ENCODE assay signal across 10 cellular contexts in genomic region chr9:14307989-14308750, GRCh38. TPM values are rescaled to one million over a fixed set of nuclear protein-coding genes. Genes with fewer than 3 reads are reported as not detected.
DNase-seq lines count a peak whose midpoint lies in the region; ATAC-seq, FAIRE-seq and TF ChIP-seq lines count a peak whose summit lies in the region.
"Had no signal": no experiment of that assay in that cellular context is flagged by ENCODE, and none has a peak within 500 bp of the region (broad histone marks: within the 10 kb centered on the region; RNA-seq: fewer than 3 reads in every experiment).

No MANE protein-coding gene starts in this region.

- intact Hi-C loops in ascending aorta (cut with DNase I) = no loop called here
- intact Hi-C loops in Right ventricle myocardium superior (cut with DNase I) = no loop called here
- intact Hi-C loops in transverse colon (cut with DNase I; ENCODE audit: low total_unique reads) = no loop called here

- H3K27ac ChIP-seq in ascending aorta (peak overlapping the region; percentile 13 to 16), transverse colon (no peak overlapping the region)

- 80 to 89% methylated on average over 4 to 9 of the region's 9 CpGs for WGBS in transverse colon (ENCODE audit: low coverage in 1 of 2), 2 donors

- no peak for FAIRE-seq in GM12892 (lab: Jason Lieb, UNC)

- H3K4me3 ChIP-seq in ascending aorta (peak overlapping the region in 1 of 2 donors; percentile 95), transverse colon (no peak overlapping the region)

- peak; percentile 58 for DNase-seq in ACHN
- no peak for DNase-seq in ascending aorta (ENCODE audit: low spot score in 2 of 2)
- DNase-seq in Right ventricle myocardium superior = no peak
- DNase-seq in pons (ENCODE audit: low spot score) = peak; percentile 85
- DNase-seq in activated CD4-positive, alpha-beta T cell treated with anti-CD3 and anti-CD28 coated beads for 4 hours = no peak
- no peak for DNase-seq in transverse colon
- no peak for DNase-seq in GM12892 (ENCODE audit: insufficient read length)
- DNase-seq: activated T-cell treated with anti-CD3 and anti-CD28 coated beads, Interleukin-2, amount 50 U/mL, for 1 hour; NCI-H1930 had no signal

- in situ Hi-C loops in ACHN (cut with HindIII; ENCODE audit: low pct_ligation_motif_present, low pct_unique_long_range_greater_than_20kb, low sequenced_read_pairs) = no loop called here
- in situ Hi-C loops in transverse colon (cut with MboI; ENCODE audit: low pct_ligation_motif_present in 1 of 4, low pct_unique_long_range_greater_than_20kb in 1 of 4, low sequenced_read_pairs in 3 of 4) = no loop called here

- peak in 1 of 3 experiments; percentile 2 for TF ChIP-seq CTCF in ascending aorta (IDR thresholded peaks at IDR 0.05)
- TF ChIP-seq CTCF in transverse colon (IDR thresholded peaks at IDR 0.05) = no peak

- TF ChIP-seq EP300 in transverse colon (IDR thresholded peaks at IDR 0.05; ENCODE audit: low read depth) = no peak

- H3K4me1 ChIP-seq in ascending aorta = peaks cover 0 to 20% of the 10 kb centered on the region in 2 donors
- H3K4me1 ChIP-seq in transverse colon = peaks cover 0 to 33% (median 12%) of the 10 kb centered on the region in 4 donors

- ATAC-seq in Right ventricle myocardium superior (ENCODE audit: poor library complexity) (peak; percentile 84), HG02623 (IDR thresholded peaks at IDR 0.05; ENCODE audit: unreplicated experiment) (no peak)

- no peaks in the 10 kb centered on the region for H3K9me3 ChIP-seq in ascending aorta
- no peaks in the 10 kb centered on the region for H3K9me3 ChIP-seq in transverse colon

- H3K36me3 ChIP-seq in ascending aorta = peaks cover 7 to 24% of the 10 kb centered on the region in 2 donors
- no peaks in the 10 kb centered on the region for H3K36me3 ChIP-seq in transverse colon

- H3K27me3 ChIP-seq in ascending aorta (no peaks in the 10 kb centered on the region), transverse colon (no peaks in the 10 kb centered on the region)

- TF ChIP-seq POLR2A in transverse colon (IDR thresholded peaks at IDR 0.05) (no peak), GM12892 (IDR thresholded peaks at IDR 0.05; ENCODE audit: low read depth, low read length) (no peak)

RNA-seq across cellular contexts. Expression of gene NFIB, which starts 5.8 kb away (rescaled TPM):
- total RNA-seq in ascending aorta (99.9 TPM), Right ventricle myocardium superior (104 TPM), transverse colon (100 to 1,000 TPM in 1 of 4 donors, 10 to 100 TPM in 3; 40.2 to 150 (median 83.7) TPM)
- polyA plus RNA-seq in GM12892 (2012; ENCODE audit: missing spikeins) = not detected

Comparison
In these comparisons a context has a peak if more than half of its experiments do, and no peak if none do; other contexts are left out.
1. DNase-seq: peak in ACHN (single experiment) and pons (single experiment); none in ascending aorta (0 of 2), Right ventricle myocardium superior (single experiment), activated CD4-positive, alpha-beta T cell treated with anti-CD3 and anti-CD28 coated beads for 4 hours (0 of 2), transverse colon (single experiment) and GM12892 (single experiment).
2. H3K27ac ChIP-seq: peak in ascending aorta (2 of 2); none in transverse colon (0 of 4).